ENCODE assay signal across 30 cellular contexts in the genomic region with DNA sequence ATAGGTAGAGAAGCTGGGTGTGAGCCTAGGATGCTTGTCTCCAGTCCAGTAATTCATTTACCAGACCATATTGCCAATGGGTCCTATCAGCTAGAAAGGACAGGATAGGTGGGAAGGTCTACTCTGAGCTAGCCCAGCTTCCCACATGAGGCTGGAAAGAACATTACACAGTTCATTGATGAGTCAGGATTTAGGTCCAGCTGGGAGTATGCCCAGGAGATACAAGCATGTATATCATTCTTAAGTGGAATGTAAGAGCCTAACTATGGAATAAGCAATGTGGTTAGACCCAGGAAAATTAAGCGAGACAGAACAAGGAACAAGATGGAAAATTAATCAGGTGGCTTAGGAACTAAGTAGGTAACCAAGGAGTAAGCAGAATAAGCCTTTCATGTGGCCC. TPM values are rescaled to one million over a fixed set of nuclear protein-coding genes. Genes with fewer than 3 reads are reported as not detected.
DNase-seq lines count a peak whose midpoint lies in the region; ATAC-seq and TF ChIP-seq lines count a peak whose summit lies in the region.
"Had no signal": no experiment of that assay in that cellular context is flagged by ENCODE, and none has a peak within 500 bp of the region (broad histone marks: within the 10 kb centered on the region; RNA-seq: fewer than 3 reads in every experiment).

No MANE protein-coding gene starts in this region.

- H3K27me3 ChIP-seq in PC-3 (ENCODE audit: low read length) = peaks cover 97% of the 10 kb centered on the region
- H3K27me3 ChIP-seq in heart right ventricle = peaks cover 0 to 24% (median 0%) of the 10 kb centered on the region in 7 donors
- H3K27me3 ChIP-seq: BLaER1 treated with 17β-estradiol and CSF1 and Interleukin-3, amounts not matched to agents 10 nM and 100 nM; gastrocnemius medialis; hepatocyte; transverse colon had no signal

- DNase-seq in GM04504 (ENCODE audit: low read depth) (peak; percentile 8), PC-3 (peak; percentile 29), choroid plexus epithelial cell (ENCODE audit: low read depth) (peak; percentile 25), kidney tubule cell (ENCODE audit: low spot score) (peak; percentile 17), NCI-H446 (lab: John Stamatoyannopoulos, UW) (no peak), midbrain (lab: John Stamatoyannopoulos, UW) (no peak), heart right ventricle (no peak), hepatic stellate cell (ENCODE audit: low spot score) (no peak)
- DNase-seq: activated CD4-positive, alpha-beta memory T cell treated with anti-CD3 and anti-CD28 coated beads, Interleukin-2, amount 10 ng/mL, durations not matched to agents 7 days and 5 days; activated CD4-positive, alpha-beta T cell treated with anti-CD3 and anti-CD28 coated beads for 1 hour; activated CD8-positive, alpha-beta memory T cell treated with anti-CD3 and anti-CD28 coated beads, Interleukin-2, amount 50 U/mL, for 48 hours; activated naive CD4-positive, alpha-beta T cell treated with anti-CD3 and anti-CD28 coated beads for 36 hours; amniotic stem cell; caudate nucleus; COR-L47; cortex of kidney; DMS53; effector memory CD4-positive, alpha-beta T cell; gastrocnemius medialis; GDM1; left colon; NCI-H1092 treated with DMSO at 0.1 percent for 48 hours; NCI-H187; NCI-H510A treated with DMSO at 0.1 percent for 48 hours; SK-N-SH; stimulated activated CD4-positive, alpha-beta T cell treated with anti-CD3 and anti-CD28 coated beads, Interleukin-15, amount 100 ng/mL, for 24 hours; stimulated activated CD4-positive, alpha-beta T cell treated with anti-CD3 and anti-CD28 coated beads, Interleukin-4, amount 100 ng/mL, for 4 hours; transverse colon had no signal

- no peaks in the 10 kb centered on the region for H4K20me1 ChIP-seq in PC-3 (ENCODE audit: low read length)
- H4K20me1 ChIP-seq: BLaER1 treated with 17β-estradiol and CSF1 and Interleukin-3, amounts not matched to agents 10 nM and 100 nM had no signal

- CTCF ChIA-PET in PC-3 (lab: Charles Lee) = no interaction called here

- TF ChIP-seq CTCF in PC-3 (conservative IDR thresholded peaks at IDR 0.05; ENCODE audit: low read depth, low read length) (no peak), choroid plexus epithelial cell (conservative IDR thresholded peaks at IDR 0.05; ENCODE audit: low read depth, low read length) (no peak), heart right ventricle (IDR thresholded peaks at IDR 0.05) (no peak)

- ATAC-seq in PC-3 (no peak), heart right ventricle (no peak)
- ATAC-seq: gastrocnemius medialis, left colon had no signal

- H3K9me2 ChIP-seq in PC-3 (replicated peaks; ENCODE audit: low read length) = no peaks in the 10 kb centered on the region
- H3K9me2 ChIP-seq: SK-N-SH had no signal

- H3K4me3 ChIP-seq in PC-3 (ENCODE audit: low read length) = no peak overlapping the region
- no peak overlapping the region for H3K4me3 ChIP-seq in choroid plexus epithelial cell (ENCODE audit: low read depth, low read length)
- H3K4me3 ChIP-seq in heart right ventricle = no peak overlapping the region
- H3K4me3 ChIP-seq: BLaER1 treated with 17β-estradiol and CSF1 and Interleukin-3, amounts not matched to agents 10 nM and 100 nM; gastrocnemius medialis; hepatocyte; transverse colon had no signal

- H3K79me2 ChIP-seq in PC-3 (ENCODE audit: low read length) = no peaks in the 10 kb centered on the region
- H3K79me2 ChIP-seq: hepatocyte had no signal

- no peak overlapping the region for H3K4me2 ChIP-seq in PC-3 (ENCODE audit: low read length)
- H3K4me2 ChIP-seq: BLaER1 treated with 17β-estradiol and CSF1 and Interleukin-3, amounts not matched to agents 10 nM and 100 nM; hepatocyte; SK-N-SH had no signal

- intact Hi-C loops in PC-3 (cut with micrococcal nuclease) (no loop called here), heart right ventricle (cut with DNase I) (no loop called here)

- H3K4me1 ChIP-seq in PC-3 (ENCODE audit: insufficient read depth, low read length) (no peaks in the 10 kb centered on the region), heart right ventricle (no peaks in the 10 kb centered on the region)
- H3K4me1 ChIP-seq: BLaER1 treated with 17β-estradiol and CSF1 and Interleukin-3, amounts not matched to agents 10 nM and 100 nM; gastrocnemius medialis; transverse colon had no signal

- no peak overlapping the region for H3K27ac ChIP-seq in PC-3 (ENCODE audit: low read length)
- H3K27ac ChIP-seq in heart right ventricle = no peak overlapping the region
- H3K27ac ChIP-seq: BLaER1 treated with 17β-estradiol and CSF1 and Interleukin-3, amounts not matched to agents 10 nM and 100 nM; gastrocnemius medialis; hepatocyte; transverse colon had no signal

- BruUV-seq in PC-3 (replicated peaks; lab: Mats Ljungman, UMichigan) = no TSS peak

- H3K9me3 ChIP-seq in PC-3 (ENCODE audit: low read length) = no peaks in the 10 kb centered on the region
- no peaks in the 10 kb centered on the region for H3K9me3 ChIP-seq in heart right ventricle
- H3K9me3 ChIP-seq: BLaER1 treated with 17β-estradiol and CSF1 and Interleukin-3, amounts not matched to agents 10 nM and 100 nM; gastrocnemius medialis; SK-N-SH; transverse colon had no signal

- H3K36me3 ChIP-seq in PC-3 (ENCODE audit: low read depth, low read length) = no peaks in the 10 kb centered on the region
- no peaks in the 10 kb centered on the region for H3K36me3 ChIP-seq in heart right ventricle
- H3K36me3 ChIP-seq: BLaER1 treated with 17β-estradiol and CSF1 and Interleukin-3, amounts not matched to agents 10 nM and 100 nM; gastrocnemius medialis; transverse colon had no signal

- H3K9ac ChIP-seq in PC-3 (ENCODE audit: low read length) = no peak overlapping the region
- H3K9ac ChIP-seq: BLaER1 treated with 17β-estradiol and CSF1 and Interleukin-3, amounts not matched to agents 10 nM and 100 nM; SK-N-SH had no signal

- H3F3A ChIP-seq in PC-3 (ENCODE audit: low read length, unreplicated experiment) = no peaks in the 10 kb centered on the region

- POLR2A ChIA-PET in PC-3 (lab: Charles Lee; ENCODE audit: unreplicated experiment) = no interaction called here

- WGBS in heart right ventricle, 2 donors = 77 to 90% methylated on average over 1 of the region's 1 CpG

- H2AFZ ChIP-seq in PC-3 (ENCODE audit: low read length) = no peak overlapping the region
- H2AFZ ChIP-seq: hepatocyte had no signal

RNA-seq across cellular contexts. Expression of a gene that starts 59.0 kb away (rescaled TPM):
- total RNA-seq in PC-3 (2014; rRNA removed) (6.6 and 7.8 TPM in 2 replicates), heart right ventricle (10 to 100 TPM; 20.7 to 39.9 (median 31.2) TPM)
- polyA plus RNA-seq in heart right ventricle = 1 to 10 TPM; 3.9 to 4.1 TPM

Comparison
In these comparisons a context has a peak if more than half of its experiments do, and no peak if none do; other contexts are left out.
1. DNase-seq: peak in GM04504 (single experiment), PC-3 (single experiment), choroid plexus epithelial cell (single experiment) and kidney tubule cell (single experiment); none in NCI-H446 (0 of 2), midbrain (single experiment), heart right ventricle (0 of 2) and hepatic stellate cell (single experiment).